ENCODE assay signal across 31 cellular contexts in genomic region chr7:104010052-104010909, GRCh38. TPM values are rescaled to one million over a fixed set of nuclear protein-coding genes. Genes with fewer than 3 reads are reported as not detected.
"Had no signal": no experiment of that assay in that cellular context is flagged by ENCODE, and none has a peak within 500 bp of the region (broad histone marks: within the 10 kb centered on the region; RNA-seq: fewer than 3 reads in every experiment).

No MANE protein-coding gene starts in this region.

- ATAC-seq: activated naive CD8-positive, alpha-beta T cell treated with anti-CD3 and anti-CD28 coated beads, Interleukin-2, amount 50 U/mL, for 24 hours; left cardiac atrium; naive thymus-derived CD4-positive, alpha-beta T cell; right cardiac atrium had no signal

- H3K27ac Mint-ChIP-seq: activated CD4-positive, alpha-beta memory T cell treated with anti-CD3 and anti-CD28 coated beads for 36 hours; activated CD4-positive, alpha-beta T cell treated with anti-CD3 and anti-CD28 coated beads, Interleukin-2, amount 10 ng/mL, durations not matched to agents 24 days and 14 days; activated naive CD4-positive, alpha-beta T cell treated with anti-CD3 and anti-CD28 coated beads, Interleukin-2, amount 10 ng/mL, durations not matched to agents 7 days and 5 days; activated naive CD8-positive, alpha-beta T cell treated with anti-CD3 and anti-CD28 coated beads, Interleukin-2, amount 50 U/mL, for 24 hours; activated T-helper 1 cell treated with anti-CD3 and anti-CD28 coated beads, Interleukin-12 subunit alpha, Interleukin-12 subunit beta, Interleukin-2, Interleukin-4 antibody, amounts not matched to agents 30 ng/mL and 10 ng/mL and 1 ng/mL, durations not matched to agents 14 hours and 24 hours and 36 hours; dendritic cell treated with granulocyte-macrophage colony-stimulating factor and Interleukin-4, amounts not matched to agents 40 ng/mL and 50 ng/mL, for 4 days; memory B cell; naive thymus-derived CD4-positive, alpha-beta T cell; T-helper 1 cell treated with Interleukin-12 subunit alpha and Interleukin-12 subunit beta and Interleukin-4 antibody, amounts not matched to agents 30 μg/mL and 1 μg/mL, for 36 hours had no signal

- DNase-seq: activated CD4-positive, alpha-beta memory T cell treated with anti-CD3 and anti-CD28 coated beads for 36 hours; activated CD4-positive, alpha-beta T cell treated with anti-CD3 and anti-CD28 coated beads, Interleukin-2, amount 10 ng/mL, durations not matched to agents 24 days and 14 days; activated CD4-positive, CD25-positive, alpha-beta regulatory T cell treated with anti-CD3 and anti-CD28 coated beads, Interleukin-2, amount 50 U/mL, for 72 hours; activated CD8-positive, alpha-beta memory T cell treated with anti-CD3 and anti-CD28 coated beads, Interleukin-2, amount 50 U/mL, for 4 hours; activated effector memory CD4-positive, alpha-beta T cell treated with anti-CD3 and anti-CD28 coated beads, Interleukin-2, amount 50 U/mL, for 16 hours; activated naive CD4-positive, alpha-beta T cell treated with anti-CD3 and anti-CD28 coated beads, Interleukin-2, amount 10 ng/mL, durations not matched to agents 7 days and 5 days; activated naive CD8-positive, alpha-beta T cell treated with anti-CD3 and anti-CD28 coated beads, Interleukin-2, amount 50 U/mL, for 24 hours; activated T-cell treated with anti-CD3 and anti-CD28 coated beads, Interleukin-2, amount 50 U/mL, for 1 hour; esophagus squamous epithelium; glutamatergic neuron; left cardiac atrium; midbrain; naive thymus-derived CD4-positive, alpha-beta T cell; right cardiac atrium; spleen; stimulated activated CD4-positive, alpha-beta T cell treated with anti-CD3 and anti-CD28 coated beads, Interleukin-2, amount 100 ng/mL, for 48 hours; stimulated activated naive CD4-positive, alpha-beta T cell treated with Interleukin-2 at 50 U/mL for 16 hours; T1000; transverse colon; WERI-Rb-1 had no signal

- H3K9ac ChIP-seq: parathyroid adenoma had no signal

- H3K27ac ChIP-seq: epithelial cell of prostate, esophagus squamous epithelium, parathyroid adenoma, spleen, transverse colon, WERI-Rb-1 had no signal

- H3K27me3 Mint-ChIP-seq: dendritic cell treated with granulocyte-macrophage colony-stimulating factor and Interleukin-4, amounts not matched to agents 40 ng/mL and 50 ng/mL, for 4 days had no signal

- H3K79me2 ChIP-seq: parathyroid adenoma had no signal

- H3K9me3 Mint-ChIP-seq: activated CD4-positive, alpha-beta memory T cell treated with anti-CD3 and anti-CD28 coated beads for 36 hours; activated CD4-positive, alpha-beta T cell treated with anti-CD3 and anti-CD28 coated beads, Interleukin-2, amount 10 ng/mL, durations not matched to agents 24 days and 14 days; activated naive CD4-positive, alpha-beta T cell treated with anti-CD3 and anti-CD28 coated beads, Interleukin-2, amount 10 ng/mL, durations not matched to agents 7 days and 5 days; activated naive CD8-positive, alpha-beta T cell treated with anti-CD3 and anti-CD28 coated beads, Interleukin-2, amount 50 U/mL, for 24 hours; activated T-helper 1 cell treated with anti-CD3 and anti-CD28 coated beads, Interleukin-12 subunit alpha, Interleukin-12 subunit beta, Interleukin-2, Interleukin-4 antibody, amounts not matched to agents 30 ng/mL and 10 ng/mL and 1 ng/mL, durations not matched to agents 14 hours and 24 hours and 36 hours; dendritic cell treated with granulocyte-macrophage colony-stimulating factor and Interleukin-4, amounts not matched to agents 40 ng/mL and 50 ng/mL, for 4 days; memory B cell; T-helper 1 cell treated with Interleukin-12 subunit alpha and Interleukin-12 subunit beta and Interleukin-4 antibody, amounts not matched to agents 30 μg/mL and 1 μg/mL, for 36 hours had no signal

- H3K36me3 ChIP-seq: esophagus squamous epithelium, spleen, transverse colon, WERI-Rb-1 had no signal

- FAIRE-seq: bronchial epithelial cell, frontal cortex, islet of Langerhans had no signal

- H3K27me3 ChIP-seq: esophagus squamous epithelium, spleen, transverse colon had no signal

- H3K9me3 ChIP-seq: esophagus squamous epithelium, spleen, transverse colon had no signal

- H3K4me3 Mint-ChIP-seq: activated CD4-positive, alpha-beta memory T cell treated with anti-CD3 and anti-CD28 coated beads for 36 hours; activated CD4-positive, alpha-beta T cell treated with anti-CD3 and anti-CD28 coated beads, Interleukin-2, amount 10 ng/mL, durations not matched to agents 24 days and 14 days; activated naive CD4-positive, alpha-beta T cell treated with anti-CD3 and anti-CD28 coated beads, Interleukin-2, amount 10 ng/mL, durations not matched to agents 7 days and 5 days; activated naive CD8-positive, alpha-beta T cell treated with anti-CD3 and anti-CD28 coated beads, Interleukin-2, amount 50 U/mL, for 24 hours; activated T-helper 1 cell treated with anti-CD3 and anti-CD28 coated beads, Interleukin-12 subunit alpha, Interleukin-12 subunit beta, Interleukin-2, Interleukin-4 antibody, amounts not matched to agents 30 ng/mL and 10 ng/mL and 1 ng/mL, durations not matched to agents 14 hours and 24 hours and 36 hours; central memory CD8-positive, alpha-beta T cell; dendritic cell treated with granulocyte-macrophage colony-stimulating factor and Interleukin-4, amounts not matched to agents 40 ng/mL and 50 ng/mL, for 4 days; memory B cell; naive thymus-derived CD4-positive, alpha-beta T cell; T-helper 1 cell treated with Interleukin-12 subunit alpha and Interleukin-12 subunit beta and Interleukin-4 antibody, amounts not matched to agents 30 μg/mL and 1 μg/mL, for 36 hours had no signal

- H3K4me3 ChIP-seq: esophagus squamous epithelium, spleen, transverse colon had no signal

- H3K36me3 Mint-ChIP-seq: activated CD4-positive, alpha-beta memory T cell treated with anti-CD3 and anti-CD28 coated beads for 36 hours; activated naive CD4-positive, alpha-beta T cell treated with anti-CD3 and anti-CD28 coated beads, Interleukin-2, amount 10 ng/mL, durations not matched to agents 7 days and 5 days; memory B cell; naive thymus-derived CD4-positive, alpha-beta T cell had no signal

- H3K4me1 Mint-ChIP-seq: activated CD4-positive, alpha-beta T cell treated with anti-CD3 and anti-CD28 coated beads, Interleukin-2, amount 10 ng/mL, durations not matched to agents 24 days and 14 days; activated naive CD4-positive, alpha-beta T cell treated with anti-CD3 and anti-CD28 coated beads, Interleukin-2, amount 10 ng/mL, durations not matched to agents 7 days and 5 days; activated naive CD8-positive, alpha-beta T cell treated with anti-CD3 and anti-CD28 coated beads, Interleukin-2, amount 50 U/mL, for 24 hours; central memory CD8-positive, alpha-beta T cell; memory B cell; naive thymus-derived CD4-positive, alpha-beta T cell had no signal

- H3K4me1 ChIP-seq: esophagus squamous epithelium, parathyroid adenoma, transverse colon had no signal

- H2AFZ ChIP-seq: parathyroid adenoma had no signal

RNA-seq across cellular contexts. Expression of gene RELN, which starts 20.8 kb away (rescaled TPM):
- total RNA-seq: activated CD4-positive, alpha-beta memory T cell treated with anti-CD3 and anti-CD28 coated beads for 36 hours; activated CD4-positive, alpha-beta T cell treated with anti-CD3 and anti-CD28 coated beads, Interleukin-2, amount 10 ng/mL, durations not matched to agents 24 days and 14 days; activated CD8-positive, alpha-beta memory T cell treated with anti-CD3 and anti-CD28 coated beads for 36 hours; activated T-helper 1 cell treated with anti-CD3 and anti-CD28 coated beads, Interleukin-12 subunit alpha, Interleukin-12 subunit beta, Interleukin-2, Interleukin-4 antibody, amounts not matched to agents 30 ng/mL and 10 ng/mL and 1 ng/mL, durations not matched to agents 14 hours and 24 hours and 36 hours; bronchial epithelial cell; naive thymus-derived CD4-positive, alpha-beta T cell had no signal
- polyA plus RNA-seq: naive thymus-derived CD4-positive, alpha-beta T cell had no signal
